ENCODE assay signal across 8 cellular contexts in the genomic region with DNA sequence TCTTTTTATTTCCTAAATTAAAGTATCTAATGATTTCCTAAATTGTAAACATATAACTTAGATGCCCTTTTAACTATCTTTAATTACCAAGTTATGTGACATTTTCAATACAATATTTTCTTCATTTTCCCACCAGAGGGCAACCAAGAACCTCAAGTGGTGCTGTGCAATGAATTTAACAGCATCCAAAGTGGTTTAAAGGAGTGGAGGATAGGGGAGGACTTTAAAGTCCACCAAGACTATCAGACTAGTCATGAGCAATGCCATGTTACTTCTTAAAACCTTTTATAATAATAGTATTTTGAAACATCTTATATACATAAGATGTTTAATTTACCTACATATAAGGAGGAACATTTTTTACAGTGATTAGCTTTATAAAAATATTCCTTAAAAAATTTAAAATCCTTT.
DNase-seq lines count a peak whose midpoint lies in the region; ATAC-seq and TF ChIP-seq lines count a peak whose summit lies in the region.

No MANE protein-coding gene starts in this region.

- no peak overlapping the region for H3K4me3 Mint-ChIP-seq in osteocyte (ENCODE audit: unreplicated experiment)

- no peaks in the 10 kb centered on the region for H3K27me3 Mint-ChIP-seq in osteocyte (ENCODE audit: unreplicated experiment)

- no peaks in the 10 kb centered on the region for H3K9me2 ChIP-seq in Karpas-422 (replicated peaks; ENCODE audit: insufficient read depth, low read length)

- H3K4me1 ChIP-seq in Karpas-422 (ENCODE audit: low read length): peaks cover 47% of the 10 kb centered on the region
- peaks cover 5% of the 10 kb centered on the region for H3K4me1 ChIP-seq in fibroblast of lung (ENCODE audit: control insufficient read depth, extremely low read depth, insufficient read depth, low read length)

- peak; percentile 75 for TF ChIP-seq CTCF in RWPE1 (conservative IDR thresholded peaks at IDR 0.05; ENCODE audit: low read depth)
- TF ChIP-seq CTCF in fibroblast of lung (conservative IDR thresholded peaks at IDR 0.05 in 1 of 2, IDR thresholded peaks at IDR 0.05 in 1 of 2; ENCODE audit: low read depth in 1 of 2, low read length in 2 of 2): peak; percentile 55 to 58
- TF ChIP-seq CTCF in osteocyte (IDR thresholded peaks at IDR 0.05): peak; percentile 72

- H3K27me3 ChIP-seq in Karpas-422 (ENCODE audit: low read length) (no peaks in the 10 kb centered on the region), fibroblast of lung (ENCODE audit: control insufficient read depth, insufficient read depth, low read length) (no peaks in the 10 kb centered on the region)

- peak; percentile 85 for DNase-seq in DMS 273 (lab: John Stamatoyannopoulos, UW; ENCODE audit: unreplicated experiment)
- DNase-seq in DMS 273 treated with DMSO at 0.1 percent for 48 hours (lab: John Stamatoyannopoulos, UW): no peak
- peak; percentile 92 for DNase-seq in Karpas-422
- peak; percentile 49 for DNase-seq in RWPE1 (ENCODE audit: low spot score)
- peak; percentile 57 to 72 for DNase-seq in fibroblast of lung (ENCODE audit: low read depth in 2 of 2)
- DNase-seq in osteocyte (ENCODE audit: extremely low spot score, unreplicated experiment): no peak
- no peak for DNase-seq in activated CD4-positive, CD25-positive, alpha-beta regulatory T cell (lab: John Stamatoyannopoulos, UW)

- no peaks in the 10 kb centered on the region for H3K9me3 ChIP-seq in Karpas-422 (ENCODE audit: low read length)
- no peaks in the 10 kb centered on the region for H3K9me3 ChIP-seq in fibroblast of lung (ENCODE audit: control insufficient read depth, insufficient read depth, low read depth, low read length)

- H3K27ac Mint-ChIP-seq in osteocyte (ENCODE audit: unreplicated experiment): no peak overlapping the region

- ATAC-seq in GM21515 (IDR thresholded peaks at IDR 0.05; ENCODE audit: unreplicated experiment): no peak

- H3K9ac ChIP-seq in Karpas-422 (ENCODE audit: low read length): no peak overlapping the region
- H3K9ac ChIP-seq in fibroblast of lung (ENCODE audit: insufficient read depth, low read length): no peak overlapping the region

- POLR2A ChIA-PET in RWPE1 (lab: Yijun Ruan, JAX; ENCODE audit: low non-redundant PET): no interaction called here

- no peak overlapping the region for H3K4me3 ChIP-seq in Karpas-422 (ENCODE audit: low read length)
- H3K4me3 ChIP-seq in fibroblast of lung (replicated peaks in 1 of 4; ENCODE audit: control extremely low read depth in 1 of 4, insufficient read depth in 1 of 4, low read depth in 3 of 4, low read length in 4 of 4): no peak overlapping the region

- peaks cover 97% of the 10 kb centered on the region for H3K79me2 ChIP-seq in Karpas-422 (ENCODE audit: low read length)
- peaks cover 26% of the 10 kb centered on the region for H3K79me2 ChIP-seq in fibroblast of lung (ENCODE audit: control insufficient read depth, insufficient read depth, low read length)

- H4K20me1 ChIP-seq in Karpas-422 (ENCODE audit: insufficient read depth, low read depth, low read length) (no peaks in the 10 kb centered on the region), fibroblast of lung (ENCODE audit: control insufficient read depth, extremely low read depth, insufficient read depth, low read length) (peaks cover 2% of the 10 kb centered on the region)

- H3K4me1 Mint-ChIP-seq in osteocyte (ENCODE audit: unreplicated experiment): peaks cover 63% of the 10 kb centered on the region

- peaks cover 2% of the 10 kb centered on the region for H3K36me3 Mint-ChIP-seq in osteocyte (ENCODE audit: unreplicated experiment)

- no peak overlapping the region for H3K4me2 ChIP-seq in Karpas-422 (ENCODE audit: low read depth, low read length, poor library complexity, severe bottlenecking)
- no peak overlapping the region for H3K4me2 ChIP-seq in fibroblast of lung (ENCODE audit: extremely low read depth, insufficient read depth, low read length)

- CTCF ChIA-PET in RWPE1 (lab: Yijun Ruan, JAX): interaction anchor here (0.7 to 1.0 kb wide), 3 partner anchors 11 to 278 kb away, joined by 3 to 6 read pairs (median 4); no protein-coding TSS in a partner anchor

- no peak overlapping the region for H3K27ac ChIP-seq in Karpas-422 (ENCODE audit: low read length)
- H3K27ac ChIP-seq in RWPE1: no peak overlapping the region
- H3K27ac ChIP-seq in fibroblast of lung (ENCODE audit: insufficient read depth, low read length): no peak overlapping the region

- H3K9me3 Mint-ChIP-seq in osteocyte (ENCODE audit: unreplicated experiment): no peaks in the 10 kb centered on the region

- no peaks in the 10 kb centered on the region for H3K36me3 ChIP-seq in Karpas-422 (ENCODE audit: insufficient read depth, low read length)
- H3K36me3 ChIP-seq in fibroblast of lung (ENCODE audit: control insufficient read depth, insufficient read depth, low read length): no peaks in the 10 kb centered on the region

- no peak overlapping the region for H2AFZ ChIP-seq in Karpas-422 (ENCODE audit: low read length)
- H2AFZ ChIP-seq in fibroblast of lung (ENCODE audit: low read length): no peak overlapping the region

Comparison
In these comparisons a context has a peak if more than half of its experiments do, and no peak if none do; other contexts are left out.
1. DNase-seq: peak in DMS 273 (single experiment), Karpas-422 (single experiment), RWPE1 (single experiment) and fibroblast of lung (2 of 2); none in DMS 273 treated with DMSO at 0.1 percent for 48 hours (single experiment), osteocyte (single experiment) and activated CD4-positive, CD25-positive, alpha-beta regulatory T cell (0 of 4).
2. Peak in every context shown above with its lines, with median percentiles within 50 percentile points of each other: CTCF ChIP-seq.